In genomic region chr18:24446453-24446852, GRCh38 we compare ENCODE assay signal across 16 cellular contexts. TPM values are rescaled to one million over a fixed set of nuclear protein-coding genes. Genes with fewer than 3 reads are reported as not detected.
DNase-seq lines count a peak whose midpoint lies in the region; ATAC-seq and TF ChIP-seq lines count a peak whose summit lies in the region.
"Had no signal": no experiment of that assay in that cellular context is flagged by ENCODE, and none has a peak within 500 bp of the region (broad histone marks: within the 10 kb centered on the region; RNA-seq: fewer than 3 reads in every experiment).

No MANE protein-coding gene starts in this region.

- H3K36me3 Mint-ChIP-seq in activated T-helper 2 cell treated with anti-CD3 and anti-CD28 coated beads, Interferon-gamma antibody, Interleukin-2, Interleukin-4, amounts not matched to agents 10 μg/mL and 5 μg/mL and 100 μg/mL, durations not matched to agents 14 hours and 24 hours and 36 hours (ENCODE audit: low read depth), result peaks cover 37% of the 10 kb centered on the region

- ATAC-seq in GM18868 (IDR thresholded peaks at IDR 0.05; ENCODE audit: unreplicated experiment) (peak; percentile 71), GM21529 (IDR thresholded peaks at IDR 0.05; ENCODE audit: unreplicated experiment) (peak; percentile 72), HG03066 (IDR thresholded peaks at IDR 0.05; ENCODE audit: low read depth, unreplicated experiment) (peak; percentile 53)

- no peak overlapping the region for H3K27ac Mint-ChIP-seq in activated T-helper 2 cell treated with anti-CD3 and anti-CD28 coated beads, Interferon-gamma antibody, Interleukin-2, Interleukin-4, amounts not matched to agents 10 μg/mL and 5 μg/mL and 100 μg/mL, durations not matched to agents 14 hours and 24 hours and 36 hours
- H3K27ac Mint-ChIP-seq: endodermal cell had no signal

- peak overlapping the region; percentile 48; the same call in 1 of the 2 replicates for H3K27ac ChIP-seq in VCaP
- H3K27ac ChIP-seq: adrenal gland, BLaER1, left ventricle myocardium inferior had no signal

- DNase-seq in COR-L47 (lab: John Stamatoyannopoulos, UW), result no peak
- no peak for DNase-seq in AG08396 (ENCODE audit: low spot score)
- DNase-seq in activated T-helper 2 cell treated with anti-CD3 and anti-CD28 coated beads, Interferon-gamma antibody, Interleukin-2, Interleukin-4, amounts not matched to agents 10 μg/mL and 5 μg/mL and 100 μg/mL, durations not matched to agents 14 hours and 24 hours and 36 hours (ENCODE audit: low spot score), result no peak
- DNase-seq in stimulated activated CD4-positive, alpha-beta T cell treated with anti-CD3 and anti-CD28 coated beads, Interleukin-4, amount 100 ng/mL, for 4 hours, result no peak
- DNase-seq: activated CD4-positive, alpha-beta T cell treated with anti-CD3 and anti-CD28 coated beads, Interleukin-2, amount 50 U/mL, for 48 hours; adrenal gland; endodermal cell; left ventricle myocardium inferior; NCI-H187 treated with DMSO at 0.1 percent for 48 hours had no signal

- no peak overlapping the region for H3K4me3 Mint-ChIP-seq in activated T-helper 2 cell treated with anti-CD3 and anti-CD28 coated beads, Interferon-gamma antibody, Interleukin-2, Interleukin-4, amounts not matched to agents 10 μg/mL and 5 μg/mL and 100 μg/mL, durations not matched to agents 14 hours and 24 hours and 36 hours (ENCODE audit: low read depth)
- H3K4me3 Mint-ChIP-seq: endodermal cell had no signal

- peaks cover 4% of the 10 kb centered on the region for H3K27me3 Mint-ChIP-seq in activated T-helper 2 cell treated with anti-CD3 and anti-CD28 coated beads, Interferon-gamma antibody, Interleukin-2, Interleukin-4, amounts not matched to agents 10 μg/mL and 5 μg/mL and 100 μg/mL, durations not matched to agents 14 hours and 24 hours and 36 hours (ENCODE audit: low read depth)

- H3K4me1 Mint-ChIP-seq in activated T-helper 2 cell treated with anti-CD3 and anti-CD28 coated beads, Interferon-gamma antibody, Interleukin-2, Interleukin-4, amounts not matched to agents 10 μg/mL and 5 μg/mL and 100 μg/mL, durations not matched to agents 14 hours and 24 hours and 36 hours (ENCODE audit: low read depth), result peaks cover 8% of the 10 kb centered on the region
- H3K4me1 Mint-ChIP-seq: endodermal cell had no signal

- intact Hi-C loops in activated T-helper 2 cell treated with anti-CD3 and anti-CD28 coated beads, Interferon-gamma antibody, Interleukin-2, Interleukin-4, amounts not matched to agents 10 μg/mL and 5 μg/mL and 100 μg/mL, durations not matched to agents 14 hours and 24 hours and 36 hours (cut with micrococcal nuclease), result loop anchor here (5.0 kb wide), 1 partner anchor 41 kb away; no protein-coding TSS in a partner anchor

- no peaks in the 10 kb centered on the region for H3K9me3 Mint-ChIP-seq in activated T-helper 2 cell treated with anti-CD3 and anti-CD28 coated beads, Interferon-gamma antibody, Interleukin-2, Interleukin-4, amounts not matched to agents 10 μg/mL and 5 μg/mL and 100 μg/mL, durations not matched to agents 14 hours and 24 hours and 36 hours
- H3K9me3 Mint-ChIP-seq: endodermal cell had no signal

- TF ChIP-seq CTCF in VCaP (conservative IDR thresholded peaks at IDR 0.05), result no peak

RNA-seq across cellular contexts. Expression of gene HRH4, which starts 14.0 kb away (rescaled TPM):
- 0.16 and 0.21 TPM in 2 replicates for total RNA-seq in activated T-helper 2 cell treated with anti-CD3 and anti-CD28 coated beads, Interferon-gamma antibody, Interleukin-2, Interleukin-4, amounts not matched to agents 10 μg/mL and 5 μg/mL and 100 μg/mL, durations not matched to agents 14 hours and 24 hours and 36 hours
- total RNA-seq: HT1080, posterior vena cava had no signal

RNA-seq across cellular contexts. Expression of gene IMPACT, which starts 20.0 kb away (rescaled TPM):
- 4.5 and 6.2 TPM in 2 replicates for total RNA-seq in activated T-helper 2 cell treated with anti-CD3 and anti-CD28 coated beads, Interferon-gamma antibody, Interleukin-2, Interleukin-4, amounts not matched to agents 10 μg/mL and 5 μg/mL and 100 μg/mL, durations not matched to agents 14 hours and 24 hours and 36 hours

RNA-seq across cellular contexts. Expression of gene OSBPL1A, which starts 48.8 kb away (rescaled TPM):
- total RNA-seq in activated T-helper 2 cell treated with anti-CD3 and anti-CD28 coated beads, Interferon-gamma antibody, Interleukin-2, Interleukin-4, amounts not matched to agents 10 μg/mL and 5 μg/mL and 100 μg/mL, durations not matched to agents 14 hours and 24 hours and 36 hours, result 0.39 and 0.98 TPM in 2 replicates
